In the genomic region with DNA sequence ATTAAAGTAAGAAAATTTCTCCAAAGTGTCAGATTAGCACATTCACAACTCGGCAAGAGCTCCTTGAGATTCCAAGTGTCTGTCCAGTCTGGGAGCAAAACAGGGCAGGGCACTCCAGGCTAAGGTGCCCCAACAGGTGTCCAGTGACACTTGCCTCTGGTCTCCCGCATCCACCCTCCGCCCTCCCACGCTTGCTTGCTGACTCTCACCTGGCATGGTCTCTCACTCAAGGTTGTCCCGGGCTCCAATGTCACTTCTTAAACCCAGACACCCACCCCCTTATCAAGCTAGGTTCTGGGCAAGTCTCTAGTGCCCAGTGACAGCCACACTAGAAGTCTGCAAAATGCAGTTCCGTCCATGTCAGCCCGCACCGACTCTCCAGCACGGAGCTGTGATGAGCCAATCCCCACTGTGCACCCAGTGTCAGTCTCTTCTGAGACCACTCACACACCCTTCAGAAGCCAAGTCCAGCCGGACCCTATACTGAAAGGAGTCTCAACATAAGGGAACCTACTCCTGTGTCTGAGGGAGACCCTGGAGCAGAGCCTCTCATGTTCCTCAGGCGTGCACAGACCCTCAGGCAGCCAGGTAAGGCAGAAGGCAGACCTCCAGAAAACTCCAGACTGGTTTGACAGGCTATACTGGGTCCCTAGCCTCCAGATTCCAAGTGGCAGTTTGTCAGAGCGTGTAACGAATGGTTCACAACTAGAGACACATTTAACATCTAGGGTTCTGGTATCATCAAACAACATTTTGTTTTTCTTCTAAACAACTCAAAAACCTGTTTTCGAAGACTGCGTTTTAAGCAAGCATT, we compare ENCODE assay signal across 1 cellular context.
A peak's percentile ranks its signal among the peaks of the same experiment; 100 is the strongest.
TF ChIP-seq lines count a peak whose summit lies in the region.

No MANE protein-coding gene starts in this region.

TF ChIP-seq in HepG2, 621 proteins besides CTCF, POLR2A, EP300 and RAD21 (continues in another document):
- no peak for TF ChIP-seq CBX1 (IDR thresholded peaks at IDR 0.05; ENCODE audit: low read depth)
- no peak for TF ChIP-seq ZNF224 (CRISPR knock-in tag; IDR thresholded peaks at IDR 0.05)
- TF ChIP-seq SALL2 (CRISPR knock-in tag; IDR thresholded peaks at IDR 0.05), result no peak
- TF ChIP-seq CHCHD3 (CRISPR knock-in tag; IDR thresholded peaks at IDR 0.05), result no peak
- no peak for TF ChIP-seq BHLHE40 (IDR thresholded peaks at IDR 0.05; ENCODE audit: low read length)
- TF ChIP-seq, protein P1, sequence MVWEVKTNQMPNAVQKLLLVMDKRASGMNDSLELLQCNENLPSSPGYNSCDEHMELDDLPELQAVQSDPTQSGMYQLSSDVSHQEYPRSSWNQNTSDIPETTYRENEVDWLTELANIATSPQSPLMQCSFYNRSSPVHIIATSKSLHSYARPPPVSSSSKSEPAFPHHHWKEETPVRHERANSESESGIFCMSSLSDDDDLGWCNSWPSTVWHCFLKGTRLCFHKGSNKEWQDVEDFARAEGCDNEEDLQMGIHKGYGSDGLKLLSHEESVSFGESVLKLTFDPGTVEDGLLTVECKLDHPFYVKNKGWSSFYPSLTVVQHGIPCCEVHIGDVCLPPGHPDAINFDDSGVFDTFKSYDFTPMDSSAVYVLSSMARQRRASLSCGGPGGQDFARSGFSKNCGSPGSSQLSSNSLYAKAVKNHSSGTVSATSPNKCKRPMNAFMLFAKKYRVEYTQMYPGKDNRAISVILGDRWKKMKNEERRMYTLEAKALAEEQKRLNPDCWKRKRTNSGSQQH (CRISPR knock-in tag; IDR thresholded peaks at IDR 0.05; ENCODE audit: low read depth), result no peak
- TF ChIP-seq ZNF44 (CRISPR knock-in tag; IDR thresholded peaks at IDR 0.05), result no peak
- TF ChIP-seq JUNB (CRISPR knock-in tag; IDR thresholded peaks at IDR 0.05; ENCODE audit: borderline replicate concordance), result no peak
- no peak for TF ChIP-seq NFIC (IDR thresholded peaks at IDR 0.05; ENCODE audit: low read length)
- TF ChIP-seq, protein P2, sequence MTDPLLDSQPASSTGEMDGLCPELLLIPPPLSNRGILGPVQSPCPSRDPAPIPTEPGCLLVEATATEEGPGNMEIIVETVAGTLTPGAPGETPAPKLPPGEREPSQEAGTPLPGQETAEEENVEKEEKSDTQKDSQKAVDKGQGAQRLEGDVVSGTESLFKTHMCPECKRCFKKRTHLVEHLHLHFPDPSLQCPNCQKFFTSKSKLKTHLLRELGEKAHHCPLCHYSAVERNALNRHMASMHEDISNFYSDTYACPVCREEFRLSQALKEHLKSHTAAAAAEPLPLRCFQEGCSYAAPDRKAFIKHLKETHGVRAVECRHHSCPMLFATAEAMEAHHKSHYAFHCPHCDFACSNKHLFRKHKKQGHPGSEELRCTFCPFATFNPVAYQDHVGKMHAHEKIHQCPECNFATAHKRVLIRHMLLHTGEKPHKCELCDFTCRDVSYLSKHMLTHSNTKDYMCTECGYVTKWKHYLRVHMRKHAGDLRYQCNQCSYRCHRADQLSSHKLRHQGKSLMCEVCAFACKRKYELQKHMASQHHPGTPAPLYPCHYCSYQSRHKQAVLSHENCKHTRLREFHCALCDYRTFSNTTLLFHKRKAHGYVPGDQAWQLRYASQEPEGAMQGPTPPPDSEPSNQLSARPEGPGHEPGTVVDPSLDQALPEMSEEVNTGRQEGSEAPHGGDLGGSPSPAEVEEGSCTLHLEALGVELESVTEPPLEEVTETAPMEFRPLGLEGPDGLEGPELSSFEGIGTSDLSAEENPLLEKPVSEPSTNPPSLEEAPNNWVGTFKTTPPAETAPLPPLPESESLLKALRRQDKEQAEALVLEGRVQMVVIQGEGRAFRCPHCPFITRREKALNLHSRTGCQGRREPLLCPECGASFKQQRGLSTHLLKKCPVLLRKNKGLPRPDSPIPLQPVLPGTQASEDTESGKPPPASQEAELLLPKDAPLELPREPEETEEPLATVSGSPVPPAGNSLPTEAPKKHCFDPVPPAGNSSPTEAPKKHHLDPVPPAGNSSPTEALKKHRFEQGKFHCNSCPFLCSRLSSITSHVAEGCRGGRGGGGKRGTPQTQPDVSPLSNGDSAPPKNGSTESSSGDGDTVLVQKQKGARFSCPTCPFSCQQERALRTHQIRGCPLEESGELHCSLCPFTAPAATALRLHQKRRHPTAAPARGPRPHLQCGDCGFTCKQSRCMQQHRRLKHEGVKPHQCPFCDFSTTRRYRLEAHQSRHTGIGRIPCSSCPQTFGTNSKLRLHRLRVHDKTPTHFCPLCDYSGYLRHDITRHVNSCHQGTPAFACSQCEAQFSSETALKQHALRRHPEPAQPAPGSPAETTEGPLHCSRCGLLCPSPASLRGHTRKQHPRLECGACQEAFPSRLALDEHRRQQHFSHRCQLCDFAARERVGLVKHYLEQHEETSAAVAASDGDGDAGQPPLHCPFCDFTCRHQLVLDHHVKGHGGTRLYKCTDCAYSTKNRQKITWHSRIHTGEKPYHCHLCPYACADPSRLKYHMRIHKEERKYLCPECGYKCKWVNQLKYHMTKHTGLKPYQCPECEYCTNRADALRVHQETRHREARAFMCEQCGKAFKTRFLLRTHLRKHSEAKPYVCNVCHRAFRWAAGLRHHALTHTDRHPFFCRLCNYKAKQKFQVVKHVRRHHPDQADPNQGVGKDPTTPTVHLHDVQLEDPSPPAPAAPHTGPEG (CRISPR knock-in tag; IDR thresholded peaks at IDR 0.05), result no peak
- TF ChIP-seq, protein P3, sequence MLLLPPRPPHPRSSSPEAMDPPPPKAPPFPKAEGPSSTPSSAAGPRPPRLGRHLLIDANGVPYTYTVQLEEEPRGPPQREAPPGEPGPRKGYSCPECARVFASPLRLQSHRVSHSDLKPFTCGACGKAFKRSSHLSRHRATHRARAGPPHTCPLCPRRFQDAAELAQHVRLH (CRISPR knock-in tag; IDR thresholded peaks at IDR 0.05; ENCODE audit: borderline replicate concordance, low read depth), result no peak
- TF ChIP-seq ZNF326 (CRISPR knock-in tag; IDR thresholded peaks at IDR 0.05; ENCODE audit: borderline replicate concordance), result no peak
- no peak for TF ChIP-seq SETDB1 (CRISPR knock-in tag; IDR thresholded peaks at IDR 0.05; ENCODE audit: borderline replicate concordance)
- TF ChIP-seq, protein P4, sequence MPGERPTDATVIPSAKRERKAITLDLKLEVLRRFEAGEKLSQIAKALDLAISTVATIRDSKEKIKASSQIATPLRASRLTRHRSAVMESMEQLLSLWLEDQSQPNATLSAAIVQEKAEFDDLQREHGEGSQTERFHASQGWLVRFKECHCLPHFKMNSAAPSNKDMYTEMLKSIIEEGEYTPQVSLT (CRISPR knock-in tag; IDR thresholded peaks at IDR 0.05; ENCODE audit: borderline replicate concordance, low read depth), result no peak
- no peak for TF ChIP-seq ZNF343 (CRISPR knock-in tag; IDR thresholded peaks at IDR 0.05)
- TF ChIP-seq HHEX (CRISPR knock-in tag; IDR thresholded peaks at IDR 0.05), result no peak
- TF ChIP-seq ZNF430 (CRISPR knock-in tag; IDR thresholded peaks at IDR 0.05), result 0 out of 2 replicates have a peak, but pooled peaks have one; percentile 8
- no peak for TF ChIP-seq ZNF850 (CRISPR knock-in tag; conservative IDR thresholded peaks at IDR 0.05)
- TF ChIP-seq ZNF709 (CRISPR knock-in tag; IDR thresholded peaks at IDR 0.05), result no peak
- TF ChIP-seq, protein P5, sequence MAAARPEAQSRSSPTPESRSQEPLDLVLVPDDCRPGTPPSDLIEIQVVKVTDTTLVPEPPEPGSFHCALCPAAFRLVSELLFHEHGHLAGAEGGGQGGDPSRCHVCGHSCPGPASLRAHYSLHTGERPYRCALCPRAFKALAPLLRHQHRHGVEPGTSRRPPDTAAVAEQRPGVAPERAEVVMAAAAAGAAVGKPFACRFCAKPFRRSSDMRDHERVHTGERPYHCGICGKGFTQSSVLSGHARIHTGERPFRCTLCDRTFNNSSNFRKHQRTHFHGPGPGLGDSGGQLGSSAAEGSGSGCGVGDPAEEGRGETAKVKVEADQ (CRISPR knock-in tag; IDR thresholded peaks at IDR 0.05; ENCODE audit: borderline replicate concordance), result no peak
- no peak for TF ChIP-seq KAT2B (IDR thresholded peaks at IDR 0.05; ENCODE audit: borderline replicate concordance, low read depth, low read length)
- TF ChIP-seq ZBTB38 (CRISPR knock-in tag; IDR thresholded peaks at IDR 0.05), result peak; percentile 68
- TF ChIP-seq, protein P6, sequence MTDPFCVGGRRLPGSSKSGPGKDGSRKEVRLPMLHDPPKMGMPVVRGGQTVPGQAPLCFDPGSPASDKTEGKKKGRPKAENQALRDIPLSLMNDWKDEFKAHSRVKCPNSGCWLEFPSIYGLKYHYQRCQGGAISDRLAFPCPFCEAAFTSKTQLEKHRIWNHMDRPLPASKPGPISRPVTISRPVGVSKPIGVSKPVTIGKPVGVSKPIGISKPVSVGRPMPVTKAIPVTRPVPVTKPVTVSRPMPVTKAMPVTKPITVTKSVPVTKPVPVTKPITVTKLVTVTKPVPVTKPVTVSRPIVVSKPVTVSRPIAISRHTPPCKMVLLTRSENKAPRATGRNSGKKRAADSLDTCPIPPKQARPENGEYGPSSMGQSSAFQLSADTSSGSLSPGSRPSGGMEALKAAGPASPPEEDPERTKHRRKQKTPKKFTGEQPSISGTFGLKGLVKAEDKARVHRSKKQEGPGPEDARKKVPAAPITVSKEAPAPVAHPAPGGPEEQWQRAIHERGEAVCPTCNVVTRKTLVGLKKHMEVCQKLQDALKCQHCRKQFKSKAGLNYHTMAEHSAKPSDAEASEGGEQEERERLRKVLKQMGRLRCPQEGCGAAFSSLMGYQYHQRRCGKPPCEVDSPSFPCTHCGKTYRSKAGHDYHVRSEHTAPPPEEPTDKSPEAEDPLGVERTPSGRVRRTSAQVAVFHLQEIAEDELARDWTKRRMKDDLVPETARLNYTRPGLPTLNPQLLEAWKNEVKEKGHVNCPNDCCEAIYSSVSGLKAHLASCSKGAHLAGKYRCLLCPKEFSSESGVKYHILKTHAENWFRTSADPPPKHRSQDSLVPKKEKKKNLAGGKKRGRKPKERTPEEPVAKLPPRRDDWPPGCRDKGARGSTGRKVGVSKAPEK (CRISPR knock-in tag; IDR thresholded peaks at IDR 0.05; ENCODE audit: borderline replicate concordance), result no peak
- TF ChIP-seq ZMYM4 (CRISPR knock-in tag; IDR thresholded peaks at IDR 0.05), result no peak
- TF ChIP-seq MEF2D (CRISPR knock-in tag; IDR thresholded peaks at IDR 0.05), result no peak
- no peak for TF ChIP-seq ZNF234 (CRISPR knock-in tag; conservative IDR thresholded peaks at IDR 0.05)
- TF ChIP-seq AGO2 (optimal IDR thresholded peaks at IDR 0.05; ENCODE audit: low read depth, low read length), result peak; percentile 38
- TF ChIP-seq, protein P7, sequence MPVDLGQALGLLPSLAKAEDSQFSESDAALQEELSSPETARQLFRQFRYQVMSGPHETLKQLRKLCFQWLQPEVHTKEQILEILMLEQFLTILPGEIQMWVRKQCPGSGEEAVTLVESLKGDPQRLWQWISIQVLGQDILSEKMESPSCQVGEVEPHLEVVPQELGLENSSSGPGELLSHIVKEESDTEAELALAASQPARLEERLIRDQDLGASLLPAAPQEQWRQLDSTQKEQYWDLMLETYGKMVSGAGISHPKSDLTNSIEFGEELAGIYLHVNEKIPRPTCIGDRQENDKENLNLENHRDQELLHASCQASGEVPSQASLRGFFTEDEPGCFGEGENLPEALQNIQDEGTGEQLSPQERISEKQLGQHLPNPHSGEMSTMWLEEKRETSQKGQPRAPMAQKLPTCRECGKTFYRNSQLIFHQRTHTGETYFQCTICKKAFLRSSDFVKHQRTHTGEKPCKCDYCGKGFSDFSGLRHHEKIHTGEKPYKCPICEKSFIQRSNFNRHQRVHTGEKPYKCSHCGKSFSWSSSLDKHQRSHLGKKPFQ (CRISPR knock-in tag; IDR thresholded peaks at IDR 0.05; ENCODE audit: insufficient replicate concordance), result no peak
- no peak for TF ChIP-seq SNAPC2 (CRISPR knock-in tag; IDR thresholded peaks at IDR 0.05)
- TF ChIP-seq, protein P8, sequence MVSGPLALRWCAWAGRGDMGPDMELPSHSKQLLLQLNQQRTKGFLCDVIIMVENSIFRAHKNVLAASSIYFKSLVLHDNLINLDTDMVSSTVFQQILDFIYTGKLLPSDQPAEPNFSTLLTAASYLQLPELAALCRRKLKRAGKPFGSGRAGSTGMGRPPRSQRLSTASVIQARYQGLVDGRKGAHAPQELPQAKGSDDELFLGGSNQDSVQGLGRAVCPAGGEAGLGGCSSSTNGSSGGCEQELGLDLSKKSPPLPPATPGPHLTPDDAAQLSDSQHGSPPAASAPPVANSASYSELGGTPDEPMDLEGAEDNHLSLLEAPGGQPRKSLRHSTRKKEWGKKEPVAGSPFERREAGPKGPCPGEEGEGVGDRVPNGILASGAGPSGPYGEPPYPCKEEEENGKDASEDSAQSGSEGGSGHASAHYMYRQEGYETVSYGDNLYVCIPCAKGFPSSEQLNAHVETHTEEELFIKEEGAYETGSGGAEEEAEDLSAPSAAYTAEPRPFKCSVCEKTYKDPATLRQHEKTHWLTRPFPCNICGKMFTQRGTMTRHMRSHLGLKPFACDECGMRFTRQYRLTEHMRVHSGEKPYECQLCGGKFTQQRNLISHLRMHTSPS (CRISPR knock-in tag; IDR thresholded peaks at IDR 0.05; ENCODE audit: low read depth), result no peak
- TF ChIP-seq, protein P9, sequence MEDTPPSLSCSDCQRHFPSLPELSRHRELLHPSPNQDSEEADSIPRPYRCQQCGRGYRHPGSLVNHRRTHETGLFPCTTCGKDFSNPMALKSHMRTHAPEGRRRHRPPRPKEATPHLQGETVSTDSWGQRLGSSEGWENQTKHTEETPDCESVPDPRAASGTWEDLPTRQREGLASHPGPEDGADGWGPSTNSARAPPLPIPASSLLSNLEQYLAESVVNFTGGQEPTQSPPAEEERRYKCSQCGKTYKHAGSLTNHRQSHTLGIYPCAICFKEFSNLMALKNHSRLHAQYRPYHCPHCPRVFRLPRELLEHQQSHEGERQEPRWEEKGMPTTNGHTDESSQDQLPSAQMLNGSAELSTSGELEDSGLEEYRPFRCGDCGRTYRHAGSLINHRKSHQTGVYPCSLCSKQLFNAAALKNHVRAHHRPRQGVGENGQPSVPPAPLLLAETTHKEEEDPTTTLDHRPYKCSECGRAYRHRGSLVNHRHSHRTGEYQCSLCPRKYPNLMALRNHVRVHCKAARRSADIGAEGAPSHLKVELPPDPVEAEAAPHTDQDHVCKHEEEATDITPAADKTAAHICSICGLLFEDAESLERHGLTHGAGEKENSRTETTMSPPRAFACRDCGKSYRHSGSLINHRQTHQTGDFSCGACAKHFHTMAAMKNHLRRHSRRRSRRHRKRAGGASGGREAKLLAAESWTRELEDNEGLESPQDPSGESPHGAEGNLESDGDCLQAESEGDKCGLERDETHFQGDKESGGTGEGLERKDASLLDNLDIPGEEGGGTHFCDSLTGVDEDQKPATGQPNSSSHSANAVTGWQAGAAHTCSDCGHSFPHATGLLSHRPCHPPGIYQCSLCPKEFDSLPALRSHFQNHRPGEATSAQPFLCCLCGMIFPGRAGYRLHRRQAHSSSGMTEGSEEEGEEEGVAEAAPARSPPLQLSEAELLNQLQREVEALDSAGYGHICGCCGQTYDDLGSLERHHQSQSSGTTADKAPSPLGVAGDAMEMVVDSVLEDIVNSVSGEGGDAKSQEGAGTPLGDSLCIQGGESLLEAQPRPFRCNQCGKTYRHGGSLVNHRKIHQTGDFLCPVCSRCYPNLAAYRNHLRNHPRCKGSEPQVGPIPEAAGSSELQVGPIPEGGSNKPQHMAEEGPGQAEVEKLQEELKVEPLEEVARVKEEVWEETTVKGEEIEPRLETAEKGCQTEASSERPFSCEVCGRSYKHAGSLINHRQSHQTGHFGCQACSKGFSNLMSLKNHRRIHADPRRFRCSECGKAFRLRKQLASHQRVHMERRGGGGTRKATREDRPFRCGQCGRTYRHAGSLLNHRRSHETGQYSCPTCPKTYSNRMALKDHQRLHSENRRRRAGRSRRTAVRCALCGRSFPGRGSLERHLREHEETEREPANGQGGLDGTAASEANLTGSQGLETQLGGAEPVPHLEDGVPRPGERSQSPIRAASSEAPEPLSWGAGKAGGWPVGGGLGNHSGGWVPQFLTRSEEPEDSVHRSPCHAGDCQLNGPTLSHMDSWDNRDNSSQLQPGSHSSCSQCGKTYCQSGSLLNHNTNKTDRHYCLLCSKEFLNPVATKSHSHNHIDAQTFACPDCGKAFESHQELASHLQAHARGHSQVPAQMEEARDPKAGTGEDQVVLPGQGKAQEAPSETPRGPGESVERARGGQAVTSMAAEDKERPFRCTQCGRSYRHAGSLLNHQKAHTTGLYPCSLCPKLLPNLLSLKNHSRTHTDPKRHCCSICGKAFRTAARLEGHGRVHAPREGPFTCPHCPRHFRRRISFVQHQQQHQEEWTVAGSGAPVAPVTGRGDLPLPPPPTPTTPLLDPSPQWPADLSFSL (CRISPR knock-in tag; IDR thresholded peaks at IDR 0.05), result no peak
- no peak for TF ChIP-seq NBN (conservative IDR thresholded peaks at IDR 0.05)
- TF ChIP-seq NR2F2 (IDR thresholded peaks at IDR 0.05; ENCODE audit: borderline replicate concordance, low read depth), result no peak
